Comparison of ENCODE assay signal across 8 cellular contexts in the genomic region with DNA sequence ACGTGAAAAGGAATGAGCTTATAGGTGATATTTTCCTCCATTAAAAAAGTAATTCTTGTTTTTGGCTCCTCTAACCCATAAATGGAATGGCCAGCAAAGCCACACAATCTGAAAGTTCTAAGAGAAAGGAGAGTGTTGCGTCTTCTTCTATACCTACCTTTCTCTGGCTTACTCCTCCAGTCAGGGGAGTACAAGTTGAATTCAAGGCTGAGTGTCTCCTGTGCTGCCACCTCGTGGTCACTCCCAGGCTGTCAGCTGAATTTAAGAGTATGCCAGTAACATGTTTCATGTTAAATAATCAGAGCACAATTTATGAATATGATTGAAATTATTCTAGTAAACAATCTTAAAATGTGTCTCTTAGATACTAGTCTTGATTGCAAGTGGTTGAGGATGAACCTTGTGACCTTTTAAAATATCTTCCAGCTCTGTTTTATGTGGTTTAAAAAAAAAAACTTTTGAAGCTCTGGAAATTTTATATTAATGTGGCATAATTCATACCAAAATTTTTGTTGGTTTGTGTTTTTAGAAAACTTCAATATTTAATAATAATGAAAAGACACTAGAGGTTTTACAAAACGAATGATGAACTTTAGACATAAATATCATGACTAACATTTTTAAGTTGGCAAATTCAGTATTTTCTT. TPM values are rescaled to one million over a fixed set of nuclear protein-coding genes. Genes with fewer than 3 reads are reported as not detected.
A peak's percentile ranks its signal among the peaks of the same experiment; 100 is the strongest.
DNase-seq lines count a peak whose midpoint lies in the region; ATAC-seq and TF ChIP-seq lines count a peak whose summit lies in the region.

No MANE protein-coding gene starts in this region.

- 42% methylated on average over 4 of the region's 4 CpGs for WGBS in esophagus muscularis mucosa

- H3K36me3 ChIP-seq in OCI-LY3 (replicated peaks; ENCODE audit: low read depth, low read length), result no peaks in the 10 kb centered on the region
- H3K36me3 ChIP-seq in esophagus muscularis mucosa, result no peaks in the 10 kb centered on the region

- H3K4me2 ChIP-seq in OCI-LY3 (ENCODE audit: low read length), result peak overlapping the region; percentile 26; the same call in 1 of the 2 replicates

- H3K4me3 ChIP-seq in OCI-LY3 (ENCODE audit: low read length) (no peak overlapping the region), esophagus muscularis mucosa (no peak overlapping the region)

- no peaks in the 10 kb centered on the region for H3K4me1 ChIP-seq in OCI-LY3 (ENCODE audit: low read length)
- no peaks in the 10 kb centered on the region for H3K4me1 ChIP-seq in esophagus muscularis mucosa

- no peak overlapping the region for H3K27ac Mint-ChIP-seq in natural killer cell treated with Interleukin-12 subunit alpha and Interleukin-12 subunit beta and Interleukin-15 and Interleukin-18, amount 100 ng/mL, for 72 hours

- H3K27me3 ChIP-seq in OCI-LY3 (ENCODE audit: low read depth, low read length) (no peaks in the 10 kb centered on the region), esophagus muscularis mucosa (no peaks in the 10 kb centered on the region)

- no peak for TF ChIP-seq POLR2A in esophagus muscularis mucosa (IDR thresholded peaks at IDR 0.05; ENCODE audit: low read depth)

- no peak overlapping the region for H3K9ac ChIP-seq in OCI-LY3 (ENCODE audit: low read length)

- H3K9me3 ChIP-seq in OCI-LY3 (ENCODE audit: insufficient read depth, low read length), result no peaks in the 10 kb centered on the region
- no peaks in the 10 kb centered on the region for H3K9me3 ChIP-seq in esophagus muscularis mucosa

- peak overlapping the region; percentile 63; the same call in 1 of the 2 replicates for H2AFZ ChIP-seq in OCI-LY3 (ENCODE audit: low read depth, low read length)

- no peak overlapping the region for H3K27ac ChIP-seq in OCI-LY3 (ENCODE audit: low read length)
- no peak overlapping the region for H3K27ac ChIP-seq in esophagus muscularis mucosa (replicated peaks in 1 of 4)

- no peaks in the 10 kb centered on the region for H3K4me1 Mint-ChIP-seq in natural killer cell treated with Interleukin-12 subunit alpha and Interleukin-12 subunit beta and Interleukin-15 and Interleukin-18, amount 100 ng/mL, for 72 hours (ENCODE audit: low read depth in 2 of 2)

- no peak for TF ChIP-seq EP300 in esophagus muscularis mucosa (IDR thresholded peaks at IDR 0.05)

- H3K27me3 Mint-ChIP-seq in natural killer cell treated with Interleukin-12 subunit alpha and Interleukin-12 subunit beta and Interleukin-15 and Interleukin-18, amount 100 ng/mL, for 72 hours, result peaks cover 0 to 35% of the 10 kb centered on the region in 2 donors

- peak; percentile 94 for TF ChIP-seq CTCF in OCI-LY3 (IDR thresholded peaks at IDR 0.05; ENCODE audit: low read depth, low read length)
- peak; percentile 69 to 84 (median 76) for TF ChIP-seq CTCF in esophagus muscularis mucosa (IDR thresholded peaks at IDR 0.05)

- no peak overlapping the region for H3K4me3 Mint-ChIP-seq in natural killer cell treated with Interleukin-12 subunit alpha and Interleukin-12 subunit beta and Interleukin-15 and Interleukin-18, amount 100 ng/mL, for 72 hours

- no peaks in the 10 kb centered on the region for H3K36me3 Mint-ChIP-seq in natural killer cell treated with Interleukin-12 subunit alpha and Interleukin-12 subunit beta and Interleukin-15 and Interleukin-18, amount 100 ng/mL, for 72 hours

- DNase-seq in D341Med (ENCODE audit: low spot score) (peak; percentile 74), HT1080 (ENCODE audit: low read depth) (peak; percentile 76), activated T-cell treated with anti-CD3 and anti-CD28 coated beads for 1 hour (ENCODE audit: low read depth) (peak; percentile 58), esophagus muscularis mucosa (ENCODE audit: extremely low spot score) (no peak)
- no peak for DNase-seq in natural killer cell treated with Interleukin-12 subunit alpha and Interleukin-12 subunit beta and Interleukin-15 and Interleukin-18, amount 100 ng/mL, for 72 hours (ENCODE audit: low spot score)
- DNase-seq in stimulated activated naive CD4-positive, alpha-beta T cell treated with Interleukin-2 at 50 U/mL for 16 hours (lab: John Stamatoyannopoulos, UW), result peak; percentile 70

- peak; percentile 85 for ATAC-seq in GM21390 (IDR thresholded peaks at IDR 0.05; ENCODE audit: unreplicated experiment)
- peak; percentile 63 to 67 for ATAC-seq in natural killer cell treated with Interleukin-12 subunit alpha and Interleukin-12 subunit beta and Interleukin-15 and Interleukin-18, amount 100 ng/mL, for 72 hours

- intact Hi-C loops in esophagus muscularis mucosa (cut with DNase I), result loop anchor here (5.0 to 10.0 kb wide), 2 partner anchors 116 to 209 kb away; no protein-coding TSS in a partner anchor

- no peaks in the 10 kb centered on the region for H4K20me1 ChIP-seq in OCI-LY3 (ENCODE audit: insufficient read depth, low read length)

- H3K9me3 Mint-ChIP-seq in natural killer cell treated with Interleukin-12 subunit alpha and Interleukin-12 subunit beta and Interleukin-15 and Interleukin-18, amount 100 ng/mL, for 72 hours, result no peaks in the 10 kb centered on the region

- no peaks in the 10 kb centered on the region for H3K79me2 ChIP-seq in OCI-LY3 (ENCODE audit: low read length)

RNA-seq across cellular contexts. Expression of a gene that starts 31.7 kb away (rescaled TPM):
- total RNA-seq in HT1080 (2014; rRNA removed; shearing (Covaris generic)), result 0.13 and 0.87 TPM in 2 replicates
- polyA plus RNA-seq in HT1080 (2015; cell fraction: cytosol; rRNA removed), result 4.8 and 6.4 TPM in 2 replicates
- polyA plus RNA-seq in HT1080 (2015; cell fraction: nucleus; rRNA removed), result 4.8 and 6.0 TPM in 2 replicates
- 1 to 10 TPM; 2.5 to 5.5 (median 3.3) TPM for total RNA-seq in esophagus muscularis mucosa
- not detected for total RNA-seq in natural killer cell treated with Interleukin-12 subunit alpha and Interleukin-12 subunit beta and Interleukin-15 and Interleukin-18, amount 100 ng/mL, for 72 hours

Comparison
In these comparisons a context has a peak if more than half of its experiments do, and no peak if none do; other contexts are left out.
1. DNase-seq: peak in D341Med (single experiment), HT1080 (single experiment), activated T-cell treated with anti-CD3 and anti-CD28 coated beads for 1 hour (single experiment) and stimulated activated naive CD4-positive, alpha-beta T cell treated with Interleukin-2 at 50 U/mL for 16 hours (single experiment); none in esophagus muscularis mucosa (single experiment) and natural killer cell treated with Interleukin-12 subunit alpha and Interleukin-12 subunit beta and Interleukin-15 and Interleukin-18, amount 100 ng/mL, for 72 hours (single experiment).